Comparison of ENCODE assay signal across 18 cellular contexts in genomic region chr2:36318547-36318946, GRCh38. TPM values are rescaled to one million over a fixed set of nuclear protein-coding genes. Genes with fewer than 3 reads are reported as not detected.
DNase-seq lines count a peak whose midpoint lies in the region; ATAC-seq and TF ChIP-seq lines count a peak whose summit lies in the region.
"Had no signal": no experiment of that assay in that cellular context is flagged by ENCODE, and none has a peak within 500 bp of the region (broad histone marks: within the 10 kb centered on the region; RNA-seq: fewer than 3 reads in every experiment).

No MANE protein-coding gene starts in this region.

- H3K27ac ChIP-seq in foreskin keratinocyte: no peak overlapping the region

- ATAC-seq in WTC11: no peak
- ATAC-seq in foreskin keratinocyte: no peak
- ATAC-seq in activated CD8-positive, alpha-beta memory T cell treated with anti-CD3 and anti-CD28 coated beads, Interleukin-2, amount 10 ng/mL, durations not matched to agents 7 days and 5 days: no peak
- ATAC-seq in HG03095 (IDR thresholded peaks at IDR 0.05; ENCODE audit: unreplicated experiment): no peak

- H3K27me3 ChIP-seq in BE2C (no peaks in the 10 kb centered on the region), foreskin keratinocyte (no peaks in the 10 kb centered on the region)

- no peaks in the 10 kb centered on the region for H3K27me3 Mint-ChIP-seq in WTC11 (ENCODE audit: low read depth)
- peaks cover 14% of the 10 kb centered on the region for H3K27me3 Mint-ChIP-seq in activated CD8-positive, alpha-beta memory T cell treated with anti-CD3 and anti-CD28 coated beads, Interleukin-2, amount 10 ng/mL, durations not matched to agents 7 days and 5 days

- POLR2A ChIA-PET in WTC11 (lab: Charles Lee): no interaction called here

- H3K36me3 ChIP-seq in BE2C: no peaks in the 10 kb centered on the region

- peaks cover 57% of the 10 kb centered on the region for H3K9me3 Mint-ChIP-seq in WTC11
- H3K9me3 Mint-ChIP-seq in activated CD8-positive, alpha-beta memory T cell treated with anti-CD3 and anti-CD28 coated beads, Interleukin-2, amount 10 ng/mL, durations not matched to agents 7 days and 5 days (ENCODE audit: low read depth): peaks cover 10% of the 10 kb centered on the region

- no peaks in the 10 kb centered on the region; the same call in 1 of the 2 replicates for H3K9me3 ChIP-seq in BE2C

- no peak overlapping the region for H3K4me3 ChIP-seq in BE2C (ENCODE audit: low read depth, low read length)
- H3K4me3 ChIP-seq: lung had no signal

- peaks cover 41% of the 10 kb centered on the region for H3K36me3 Mint-ChIP-seq in WTC11
- peaks cover 2% of the 10 kb centered on the region for H3K36me3 Mint-ChIP-seq in activated CD8-positive, alpha-beta memory T cell treated with anti-CD3 and anti-CD28 coated beads, Interleukin-2, amount 10 ng/mL, durations not matched to agents 7 days and 5 days
- H3K36me3 Mint-ChIP-seq: activated naive CD8-positive, alpha-beta T cell treated with anti-CD3 and anti-CD28 coated beads for 36 hours; CD4-positive, CD25-positive, alpha-beta regulatory T cell had no signal

- H3K27ac Mint-ChIP-seq in WTC11: no peak overlapping the region
- no peak overlapping the region for H3K27ac Mint-ChIP-seq in activated CD8-positive, alpha-beta memory T cell treated with anti-CD3 and anti-CD28 coated beads, Interleukin-2, amount 10 ng/mL, durations not matched to agents 7 days and 5 days
- H3K27ac Mint-ChIP-seq: activated naive CD8-positive, alpha-beta T cell treated with anti-CD3 and anti-CD28 coated beads for 36 hours; activated T-cell treated with anti-CD3 and anti-CD28 coated beads, Interleukin-2, amount 50 U/mL, for 24 hours; CD4-positive, CD25-positive, alpha-beta regulatory T cell; nephron progenitor cell had no signal

- no peak overlapping the region for H3K4me3 Mint-ChIP-seq in WTC11
- H3K4me3 Mint-ChIP-seq in activated CD8-positive, alpha-beta memory T cell treated with anti-CD3 and anti-CD28 coated beads, Interleukin-2, amount 10 ng/mL, durations not matched to agents 7 days and 5 days: no peak overlapping the region
- H3K4me3 Mint-ChIP-seq: activated naive CD8-positive, alpha-beta T cell treated with anti-CD3 and anti-CD28 coated beads for 36 hours; activated T-cell treated with anti-CD3 and anti-CD28 coated beads, Interleukin-2, amount 50 U/mL, for 24 hours; CD4-positive, CD25-positive, alpha-beta regulatory T cell; nephron progenitor cell had no signal

- DNase-seq in BE2C: no peak
- peak; percentile 28 for DNase-seq in HT-29 (ENCODE audit: low spot score)
- no peak for DNase-seq in WTC11 (ENCODE audit: low spot score)
- no peak for DNase-seq in foreskin keratinocyte
- no peak for DNase-seq in cortex of kidney (lab: John Stamatoyannopoulos, UW)
- DNase-seq in GM10266 (ENCODE audit: extremely low spot score): no peak
- no peak for DNase-seq in activated CD8-positive, alpha-beta memory T cell treated with anti-CD3 and anti-CD28 coated beads, Interleukin-2, amount 10 ng/mL, durations not matched to agents 7 days and 5 days
- DNase-seq: activated CD4-positive, alpha-beta T cell treated with anti-CD3 and anti-CD28 coated beads, Interleukin-2, amount 50 U/mL, for 4 hours; activated naive CD8-positive, alpha-beta T cell treated with anti-CD3 and anti-CD28 coated beads for 36 hours; activated T-cell treated with anti-CD3 and anti-CD28 coated beads, Interleukin-2, amount 50 U/mL, for 24 hours; CD4-positive, CD25-positive, alpha-beta regulatory T cell; central memory CD4-positive, alpha-beta T cell; DMS79 treated with DMSO at 0.1 percent for 48 hours; GOT3; NCI-H1436; nephron progenitor cell had no signal

- CTCF ChIA-PET in WTC11 (lab: Charles Lee): no interaction called here
- CTCF ChIA-PET in activated CD8-positive, alpha-beta memory T cell treated with anti-CD3 and anti-CD28 coated beads, Interleukin-2, amount 10 ng/mL, durations not matched to agents 7 days and 5 days (lab: Charles Lee): no interaction called here

- H3K4me1 Mint-ChIP-seq in WTC11: no peaks in the 10 kb centered on the region
- H3K4me1 Mint-ChIP-seq in activated CD8-positive, alpha-beta memory T cell treated with anti-CD3 and anti-CD28 coated beads, Interleukin-2, amount 10 ng/mL, durations not matched to agents 7 days and 5 days: no peaks in the 10 kb centered on the region
- H3K4me1 Mint-ChIP-seq: activated naive CD8-positive, alpha-beta T cell treated with anti-CD3 and anti-CD28 coated beads for 36 hours; CD4-positive, CD25-positive, alpha-beta regulatory T cell; nephron progenitor cell had no signal

- TF ChIP-seq CTCF in BE2C (IDR thresholded peaks at IDR 0.05; ENCODE audit: low read depth, low read length): peak; percentile 15; the same call in 1 of the 2 replicates
- no peak for TF ChIP-seq CTCF in WTC11 (IDR thresholded peaks at IDR 0.05)
- TF ChIP-seq CTCF in foreskin keratinocyte (conservative IDR thresholded peaks at IDR 0.05): peak; percentile 40
- no peak for TF ChIP-seq CTCF in GM10266 (IDR thresholded peaks at IDR 0.05; ENCODE audit: control insufficient read depth, insufficient read depth, low read depth, missing control alignments)

- no peaks in the 10 kb centered on the region for H3K4me1 ChIP-seq in BE2C
- H3K4me1 ChIP-seq in foreskin keratinocyte: no peaks in the 10 kb centered on the region

TF ChIP-seq in WTC11, 78 proteins besides CTCF, POLR2A, EP300 and RAD21:
- TF ChIP-seq SMAD4 (CRISPR knock-in tag; IDR thresholded peaks at IDR 0.05) (no peak), ZNF138 (CRISPR knock-in tag; conservative IDR thresholded peaks at IDR 0.05) (no peak), ZNF263 (CRISPR knock-in tag; IDR thresholded peaks at IDR 0.05; ENCODE audit: low read depth) (no peak), PRRX2 (CRISPR knock-in tag; IDR thresholded peaks at IDR 0.05) (no peak), ELF4 (CRISPR knock-in tag; IDR thresholded peaks at IDR 0.05; ENCODE audit: low read depth) (no peak), PRDM15 (CRISPR knock-in tag; IDR thresholded peaks at IDR 0.05) (no peak), USF2 (CRISPR knock-in tag; IDR thresholded peaks at IDR 0.05) (peak; percentile 42)

RNA-seq across cellular contexts. Expression of gene CRIM1, which starts 37.0 kb away (rescaled TPM):
- polyA plus RNA-seq in BE2C (2012; ENCODE audit: insufficient read depth, insufficient read length, low read depth): not detected
- total RNA-seq in HT-29 (2014; rRNA removed; shearing (Covaris generic)): 14.6 and 21.7 TPM in 2 replicates
- total RNA-seq in WTC11 (2021): 24.1 to 25.1 TPM (median 24.3 TPM) in 3 replicates
- total RNA-seq in foreskin keratinocyte: 76.8 and 99.4 TPM in 2 replicates
- polyA plus RNA-seq in foreskin keratinocyte: 11.7 and 19.3 TPM in 2 replicates
- 10 to 100 TPM; 12.6 to 17.6 TPM for total RNA-seq in activated CD8-positive, alpha-beta memory T cell treated with anti-CD3 and anti-CD28 coated beads, Interleukin-2, amount 10 ng/mL, durations not matched to agents 7 days and 5 days

Comparison
In these comparisons a context has a peak if more than half of its experiments do, and no peak if none do; other contexts are left out.
1. CTCF ChIP-seq: peak in BE2C (single experiment) and foreskin keratinocyte (single experiment); none in WTC11 (single experiment) and GM10266 (single experiment).